23 cellular contexts compared by ENCODE assay signal in the genomic region with DNA sequence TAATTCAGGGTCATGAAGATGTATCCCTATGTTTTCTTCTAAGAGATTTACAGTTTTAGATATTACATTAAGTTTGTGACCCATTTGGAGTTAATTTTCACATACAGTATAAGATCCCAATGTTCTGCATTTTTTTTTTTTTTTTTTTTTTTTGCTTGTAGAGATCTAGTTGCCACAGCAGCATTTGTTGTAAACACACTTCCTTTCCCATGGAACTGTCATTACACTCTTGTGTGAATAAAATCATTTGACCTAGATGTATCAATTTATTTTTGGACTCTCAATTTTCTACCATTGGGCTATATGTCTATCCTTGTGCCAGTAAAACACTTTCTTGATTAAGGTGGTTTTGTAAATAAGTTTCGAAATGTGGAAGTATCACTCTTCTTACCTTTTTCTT.
"Had no signal": no experiment of that assay in that cellular context is flagged by ENCODE, and none has a peak within 500 bp of the region (broad histone marks: within the 10 kb centered on the region; RNA-seq: fewer than 3 reads in every experiment).

No MANE protein-coding gene starts in this region.

- H3K27me3 Mint-ChIP-seq: stimulated activated memory B cell treated with anti-CD40 and anti-IgM and Interleukin-4, amounts not matched to agents 10 μg/mL and 1 μg/mL and 100 μg/mL, for 72 hours; stimulated activated naive B cell treated with anti-CD40 and anti-IgM and Interleukin-4, amounts not matched to agents 10 μg/mL and 1 μg/mL and 100 μg/mL, for 72 hours; stimulated activated naive CD8-positive, alpha-beta T cell treated with anti-CD3 and anti-CD28 coated beads, Interleukin-15, amount 100 ng/mL, for 72 hours; stimulated activated naive CD8-positive, alpha-beta T cell treated with anti-CD3 and anti-CD28 coated beads, Interleukin-15, Interleukin-2, amounts not matched to agents 100 ng/mL and 50 ng/mL, for 24 hours; type B pancreatic cell had no signal

- H3K4me1 Mint-ChIP-seq: stimulated activated effector memory CD8-positive, alpha-beta T cell treated with anti-CD3 and anti-CD28 coated beads, Interleukin-12 subunit alpha, Interleukin-12 subunit beta, amount 100 ng/mL, for 72 hours; stimulated activated memory B cell treated with anti-CD40 and anti-IgM and Interleukin-4, amounts not matched to agents 10 μg/mL and 1 μg/mL and 100 μg/mL, for 72 hours; stimulated activated naive B cell treated with anti-CD40 and anti-IgM and Interleukin-4, amounts not matched to agents 10 μg/mL and 1 μg/mL and 100 μg/mL, for 72 hours; stimulated activated naive CD8-positive, alpha-beta T cell treated with anti-CD3 and anti-CD28 coated beads, Interleukin-15, amount 100 ng/mL, for 72 hours had no signal

- H3K36me3 Mint-ChIP-seq: stimulated activated effector memory CD8-positive, alpha-beta T cell treated with anti-CD3 and anti-CD28 coated beads, Interleukin-12 subunit alpha, Interleukin-12 subunit beta, amount 100 ng/mL, for 72 hours; stimulated activated memory B cell treated with anti-CD40 and anti-IgM and Interleukin-4, amounts not matched to agents 10 μg/mL and 1 μg/mL and 100 μg/mL, for 72 hours; stimulated activated naive B cell treated with anti-CD40 and anti-IgM and Interleukin-4, amounts not matched to agents 10 μg/mL and 1 μg/mL and 100 μg/mL, for 72 hours; type B pancreatic cell had no signal

- H3K9me3 Mint-ChIP-seq: stimulated activated memory B cell treated with anti-CD40 and anti-IgM and Interleukin-4, amounts not matched to agents 10 μg/mL and 1 μg/mL and 100 μg/mL, for 72 hours; stimulated activated naive CD8-positive, alpha-beta T cell treated with anti-CD3 and anti-CD28 coated beads, Interleukin-15, amount 100 ng/mL, for 72 hours; type B pancreatic cell had no signal

- ATAC-seq: stimulated activated effector memory CD8-positive, alpha-beta T cell treated with anti-CD3 and anti-CD28 coated beads, Interleukin-12 subunit alpha, Interleukin-12 subunit beta, amount 100 ng/mL, for 72 hours; stimulated activated memory B cell treated with anti-CD40 and anti-IgM and Interleukin-4, amounts not matched to agents 10 μg/mL and 1 μg/mL and 100 μg/mL, for 72 hours; stimulated activated naive B cell treated with anti-CD40 and anti-IgM and Interleukin-4, amounts not matched to agents 10 μg/mL and 1 μg/mL and 100 μg/mL, for 72 hours; stimulated activated naive CD8-positive, alpha-beta T cell treated with anti-CD3 and anti-CD28 coated beads, Interleukin-15, amount 100 ng/mL, for 72 hours; stimulated activated naive CD8-positive, alpha-beta T cell treated with anti-CD3 and anti-CD28 coated beads, Interleukin-15, Interleukin-2, amounts not matched to agents 100 U/mL and 50 U/mL, for 24 hours; upper lobe of right lung had no signal

- H3K27ac Mint-ChIP-seq: stimulated activated effector memory CD8-positive, alpha-beta T cell treated with anti-CD3 and anti-CD28 coated beads, Interleukin-12 subunit alpha, Interleukin-12 subunit beta, amount 100 ng/mL, for 72 hours; stimulated activated memory B cell treated with anti-CD40 and anti-IgM and Interleukin-4, amounts not matched to agents 10 μg/mL and 1 μg/mL and 100 μg/mL, for 72 hours; stimulated activated naive B cell treated with anti-CD40 and anti-IgM and Interleukin-4, amounts not matched to agents 10 μg/mL and 1 μg/mL and 100 μg/mL, for 72 hours; stimulated activated naive CD8-positive, alpha-beta T cell treated with anti-CD3 and anti-CD28 coated beads, Interleukin-15, amount 100 ng/mL, for 72 hours; stimulated activated naive CD8-positive, alpha-beta T cell treated with anti-CD3 and anti-CD28 coated beads, Interleukin-15, Interleukin-2, amounts not matched to agents 100 ng/mL and 50 ng/mL, for 24 hours; type B pancreatic cell had no signal

- H3K4me3 Mint-ChIP-seq: stimulated activated effector memory CD8-positive, alpha-beta T cell treated with anti-CD3 and anti-CD28 coated beads, Interleukin-12 subunit alpha, Interleukin-12 subunit beta, amount 100 ng/mL, for 72 hours; stimulated activated memory B cell treated with anti-CD40 and anti-IgM and Interleukin-4, amounts not matched to agents 10 μg/mL and 1 μg/mL and 100 μg/mL, for 72 hours; stimulated activated naive B cell treated with anti-CD40 and anti-IgM and Interleukin-4, amounts not matched to agents 10 μg/mL and 1 μg/mL and 100 μg/mL, for 72 hours; stimulated activated naive CD8-positive, alpha-beta T cell treated with anti-CD3 and anti-CD28 coated beads, Interleukin-15, amount 100 ng/mL, for 72 hours; stimulated activated naive CD8-positive, alpha-beta T cell treated with anti-CD3 and anti-CD28 coated beads, Interleukin-15, Interleukin-2, amounts not matched to agents 100 ng/mL and 50 ng/mL, for 24 hours; type B pancreatic cell had no signal

- DNase-seq: stimulated activated CD4-positive, alpha-beta T cell treated with anti-CD3 and anti-CD28 coated beads, Interleukin-4, amount 100 ng/mL, for 1 hour; stimulated activated CD4-positive, alpha-beta T cell treated with anti-CD3 and anti-CD28 coated beads, Interleukin-4, amount 100 ng/mL, for 24 hours; stimulated activated CD4-positive, alpha-beta T cell treated with anti-CD3 and anti-CD28 coated beads, Interleukin-4, amount 100 ng/mL, for 4 hours; stimulated activated CD8-positive, alpha-beta memory T cell treated with anti-CD3 and anti-CD28 coated beads, Interleukin-4, amount 100 ng/mL, for 48 hours; stimulated activated naive B cell treated with anti-CD40 and anti-IgM and Interleukin-4, amounts not matched to agents 10 μg/mL and 1 μg/mL and 100 μg/mL, for 72 hours; stimulated activated naive CD4-positive, alpha-beta T cell; stimulated activated naive CD4-positive, alpha-beta T cell treated with Interleukin-2 at 50 U/mL for 16 hours; stimulated activated naive CD8-positive, alpha-beta T cell treated with anti-CD3 and anti-CD28 coated beads, Interleukin-15, amount 100 ng/mL, for 72 hours; stimulated activated naive CD8-positive, alpha-beta T cell treated with anti-CD3 and anti-CD28 coated beads, Interleukin-15, Interleukin-2, amounts not matched to agents 100 U/mL and 50 U/mL, for 24 hours; stomach; substantia nigra; testis; thyroid gland; tibial artery; transverse colon; trophoblast cell; upper lobe of left lung; upper lobe of right lung; uterus had no signal
